ENCODE assay signal across 22 cellular contexts in the genomic region with DNA sequence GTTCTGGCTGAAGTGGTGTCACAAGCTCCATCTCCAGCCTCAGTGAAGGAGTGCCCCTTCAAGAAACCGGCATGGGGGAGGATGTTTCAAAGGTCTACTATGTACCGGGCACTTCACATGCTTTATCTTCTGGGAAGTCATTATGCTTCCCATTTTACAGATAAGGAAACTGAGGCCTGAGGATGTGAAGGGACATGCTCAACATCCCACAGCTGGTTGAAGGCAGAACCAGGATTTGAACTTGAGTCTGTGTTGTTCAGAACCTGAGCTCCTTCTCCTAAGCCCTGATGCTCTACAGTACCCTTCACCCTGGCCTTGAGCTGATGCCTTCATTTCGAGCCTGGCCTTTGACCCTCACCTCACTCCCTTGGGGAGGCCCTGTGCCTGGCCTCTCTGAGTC. TPM values are rescaled to one million over a fixed set of nuclear protein-coding genes. Genes with fewer than 3 reads are reported as not detected.
"Had no signal": no experiment of that assay in that cellular context is flagged by ENCODE, and none has a peak within 500 bp of the region (broad histone marks: within the 10 kb centered on the region; RNA-seq: fewer than 3 reads in every experiment).

No MANE protein-coding gene starts in this region.

- H3K27ac ChIP-seq: KMS-11, SJSA1 had no signal

- H3K36me3 ChIP-seq: SJSA1 had no signal

- H3K4me3 ChIP-seq: SJSA1 had no signal

- DNase-seq: activated CD4-positive, alpha-beta T cell treated with anti-CD3 and anti-CD28 coated beads, Interleukin-2, amount 10 ng/mL, durations not matched to agents 24 days and 14 days; activated CD4-positive, alpha-beta T cell treated with anti-CD3 and anti-CD28 coated beads, Interleukin-2, amount 50 U/mL, for 4 hours; activated CD8-positive, alpha-beta T cell treated with anti-CD3 and anti-CD28 coated beads for 36 hours; activated effector memory CD4-positive, alpha-beta T cell treated with anti-CD3 and anti-CD28 coated beads, Interleukin-2, amount 50 U/mL, for 16 hours; activated naive CD4-positive, alpha-beta T cell; activated T-cell treated with anti-CD3 and anti-CD28 coated beads, Interleukin-2, amount 50 U/mL, for 1 hour; activated T-cell treated with anti-CD3 and anti-CD28 coated beads, Interleukin-2, amount 50 U/mL, for 72 hours; anterior cingulate cortex; MM.1S; NCI-H2171 treated with DMSO at 0.1 percent for 48 hours; NCI-H526 treated with DMSO at 0.1 percent for 48 hours; NCI-H774; SHP77 treated with DMSO at 0.1 percent for 48 hours had no signal

- H3K4me1 ChIP-seq: SJSA1 had no signal

- H3K9me3 ChIP-seq: SJSA1, SK-N-SH had no signal

- FAIRE-seq: TTC549 had no signal

- ATAC-seq: activated CD8-positive, alpha-beta T cell treated with anti-CD3 and anti-CD28 coated beads for 36 hours; activated naive CD4-positive, alpha-beta T cell treated with anti-CD3 and anti-CD28 coated beads, Interleukin-2, amount 50 U/mL, for 72 hours; activated T-cell treated with anti-CD3 and anti-CD28 coated beads, Interleukin-2, amount 50 U/mL, for 72 hours; activated T-helper 17 cell treated with anti-CD3 and anti-CD28 coated beads, Interleukin-2, amount 50 U/mL, for 72 hours; Panc1 had no signal

RNA-seq across cellular contexts. Expression of a gene that starts 13.0 kb away (rescaled TPM):
- total RNA-seq: activated T-helper 17 cell treated with anti-CD3 and anti-CD28 coated beads, Interleukin-2, amount 50 U/mL, for 72 hours; LHCN-M2; RPMI7951; SJSA1 had no signal
- polyA plus RNA-seq: SK-N-SH had no signal
